In genomic region chr4:182495111-182495510, GRCh38 we compare ENCODE assay signal across 13 cellular contexts.
"Had no signal": no experiment of that assay in that cellular context is flagged by ENCODE, and none has a peak within 500 bp of the region (broad histone marks: within the 10 kb centered on the region; RNA-seq: fewer than 3 reads in every experiment).

No MANE protein-coding gene starts in this region.

- H3K4me3 ChIP-seq: cardiac muscle cell, dorsolateral prefrontal cortex had no signal

- ATAC-seq: activated CD8-positive, alpha-beta T cell treated with anti-CD3 and anti-CD28 coated beads for 36 hours; esophagus mucosa; left lobe of liver; stimulated activated memory B cell treated with anti-CD40 and anti-IgM and Interleukin-4, amounts not matched to agents 10 μg/mL and 1 μg/mL and 100 μg/mL, for 72 hours had no signal

- H3K27me3 ChIP-seq: cardiac muscle cell had no signal

- H3K27ac ChIP-seq: cardiac muscle cell, dorsolateral prefrontal cortex, parathyroid adenoma had no signal

- H3K9ac ChIP-seq: parathyroid adenoma had no signal

- H3K79me2 ChIP-seq: parathyroid adenoma had no signal

- DNase-seq: activated B cell treated with CpG ODN at 0.5 μM for 24 hours; activated CD4-positive, alpha-beta T cell treated with anti-CD3 and anti-CD28 coated beads for 48 hours; activated CD8-positive, alpha-beta memory T cell treated with anti-CD3 and anti-CD28 coated beads, Interleukin-2, amount 50 U/mL, for 4 hours; activated CD8-positive, alpha-beta T cell treated with anti-CD3 and anti-CD28 coated beads for 36 hours; activated effector memory CD4-positive, alpha-beta T cell treated with anti-CD3 and anti-CD28 coated beads, Interleukin-2, amount 50 U/mL, for 16 hours; activated T-cell treated with anti-CD3 and anti-CD28 coated beads, Interleukin-2, amount 50 U/mL, for 48 hours; dorsolateral prefrontal cortex; naive B cell had no signal

- H3K36me3 ChIP-seq: cardiac muscle cell had no signal

- H2AFZ ChIP-seq: parathyroid adenoma had no signal
